In genomic region chr17:47785538-47786123, GRCh38 we compare ENCODE assay signal across 3 cellular contexts.
TF ChIP-seq lines count a peak whose summit lies in the region.

No MANE protein-coding gene starts in this region.

TF ChIP-seq in HepG2, 621 proteins besides CTCF, POLR2A, EP300 and RAD21 (continues in another document):
- no peak for TF ChIP-seq ZSCAN20 (CRISPR knock-in tag; IDR thresholded peaks at IDR 0.05; ENCODE audit: borderline replicate concordance)
- TF ChIP-seq ZNF607 (CRISPR knock-in tag; IDR thresholded peaks at IDR 0.05; ENCODE audit: borderline replicate concordance), result peak; percentile 54; the same call in 1 of the 2 replicates
- 0 out of 2 replicates have a peak, but pooled peaks have one; percentile 46 for TF ChIP-seq ZBTB21 (CRISPR knock-in tag; IDR thresholded peaks at IDR 0.05)
- TF ChIP-seq, protein P1, sequence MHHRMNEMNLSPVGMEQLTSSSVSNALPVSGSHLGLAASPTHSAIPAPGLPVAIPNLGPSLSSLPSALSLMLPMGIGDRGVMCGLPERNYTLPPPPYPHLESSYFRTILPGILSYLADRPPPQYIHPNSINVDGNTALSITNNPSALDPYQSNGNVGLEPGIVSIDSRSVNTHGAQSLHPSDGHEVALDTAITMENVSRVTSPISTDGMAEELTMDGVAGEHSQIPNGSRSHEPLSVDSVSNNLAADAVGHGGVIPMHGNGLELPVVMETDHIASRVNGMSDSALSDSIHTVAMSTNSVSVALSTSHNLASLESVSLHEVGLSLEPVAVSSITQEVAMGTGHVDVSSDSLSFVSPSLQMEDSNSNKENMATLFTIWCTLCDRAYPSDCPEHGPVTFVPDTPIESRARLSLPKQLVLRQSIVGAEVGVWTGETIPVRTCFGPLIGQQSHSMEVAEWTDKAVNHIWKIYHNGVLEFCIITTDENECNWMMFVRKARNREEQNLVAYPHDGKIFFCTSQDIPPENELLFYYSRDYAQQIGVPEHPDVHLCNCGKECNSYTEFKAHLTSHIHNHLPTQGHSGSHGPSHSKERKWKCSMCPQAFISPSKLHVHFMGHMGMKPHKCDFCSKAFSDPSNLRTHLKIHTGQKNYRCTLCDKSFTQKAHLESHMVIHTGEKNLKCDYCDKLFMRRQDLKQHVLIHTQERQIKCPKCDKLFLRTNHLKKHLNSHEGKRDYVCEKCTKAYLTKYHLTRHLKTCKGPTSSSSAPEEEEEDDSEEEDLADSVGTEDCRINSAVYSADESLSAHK (CRISPR knock-in tag; IDR thresholded peaks at IDR 0.05; ENCODE audit: borderline replicate concordance), result no peak
- TF ChIP-seq ZFP82 (CRISPR knock-in tag; IDR thresholded peaks at IDR 0.05; ENCODE audit: borderline replicate concordance), result no peak
- peak; percentile 68; the same call in 1 of the 2 replicates for TF ChIP-seq MXD3 (CRISPR knock-in tag; IDR thresholded peaks at IDR 0.05)
- TF ChIP-seq, protein P2, sequence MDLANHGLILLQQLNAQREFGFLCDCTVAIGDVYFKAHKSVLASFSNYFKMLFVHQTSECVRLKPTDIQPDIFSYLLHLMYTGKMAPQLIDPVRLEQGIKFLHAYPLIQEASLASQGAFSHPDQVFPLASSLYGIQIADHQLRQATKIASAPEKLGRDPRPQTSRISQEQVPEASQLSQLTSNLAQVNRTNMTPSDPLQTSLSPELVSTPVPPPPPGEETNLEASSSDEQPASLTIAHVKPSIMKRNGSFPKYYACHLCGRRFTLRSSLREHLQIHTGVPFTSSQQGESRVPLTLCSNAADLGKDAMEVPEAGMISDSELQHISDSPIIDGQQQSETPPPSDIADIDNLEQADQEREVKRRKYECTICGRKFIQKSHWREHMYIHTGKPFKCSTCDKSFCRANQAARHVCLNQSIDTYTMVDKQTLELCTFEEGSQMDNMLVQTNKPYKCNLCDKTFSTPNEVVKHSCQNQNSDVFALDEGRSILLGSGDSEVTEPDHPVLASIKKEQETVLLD (CRISPR knock-in tag; IDR thresholded peaks at IDR 0.05; ENCODE audit: low read depth), result 0 out of 2 replicates have a peak, but pooled peaks have one; percentile 18
- 0 out of 2 replicates have a peak, but pooled peaks have one; percentile 65 for TF ChIP-seq MYNN (CRISPR knock-in tag; IDR thresholded peaks at IDR 0.05; ENCODE audit: low read depth)
- peak; percentile 95 for TF ChIP-seq KLF11 (CRISPR knock-in tag; IDR thresholded peaks at IDR 0.05)
- TF ChIP-seq ZNF354B (CRISPR knock-in tag; IDR thresholded peaks at IDR 0.05), result no peak
- no peak for TF ChIP-seq MBNL3 (CRISPR knock-in tag; conservative IDR thresholded peaks at IDR 0.05)
- TF ChIP-seq, protein P3, sequence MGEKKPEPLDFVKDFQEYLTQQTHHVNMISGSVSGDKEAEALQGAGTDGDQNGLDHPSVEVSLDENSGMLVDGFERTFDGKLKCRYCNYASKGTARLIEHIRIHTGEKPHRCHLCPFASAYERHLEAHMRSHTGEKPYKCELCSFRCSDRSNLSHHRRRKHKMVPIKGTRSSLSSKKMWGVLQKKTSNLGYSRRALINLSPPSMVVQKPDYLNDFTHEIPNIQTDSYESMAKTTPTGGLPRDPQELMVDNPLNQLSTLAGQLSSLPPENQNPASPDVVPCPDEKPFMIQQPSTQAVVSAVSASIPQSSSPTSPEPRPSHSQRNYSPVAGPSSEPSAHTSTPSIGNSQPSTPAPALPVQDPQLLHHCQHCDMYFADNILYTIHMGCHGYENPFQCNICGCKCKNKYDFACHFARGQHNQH (CRISPR knock-in tag; IDR thresholded peaks at IDR 0.05), result peak; percentile 72; the same call in 1 of the 2 replicates

TF ChIP-seq in PFSK-1, 5 proteins besides CTCF, POLR2A, EP300 and RAD21:
- TF ChIP-seq REST (IDR thresholded peaks at IDR 0.05; ENCODE audit: insufficient read depth in 1 of 2, low read depth in 2 of 2, low read length in 2 of 2), result peak; percentile 94 to 100
- TF ChIP-seq TAF1 (IDR thresholded peaks at IDR 0.05; ENCODE audit: borderline replicate concordance, insufficient read depth, low read length), result no peak
- TF ChIP-seq POLR2AphosphoS5 (IDR thresholded peaks at IDR 0.05; ENCODE audit: low read depth, low read length), result no peak

TF ChIP-seq in GM12891, 5 proteins besides CTCF, POLR2A, EP300 and RAD21:
- no peak for TF ChIP-seq SPI1 (IDR thresholded peaks at IDR 0.05; ENCODE audit: low read depth, low read length)
- TF ChIP-seq POU2F2 (IDR thresholded peaks at IDR 0.05; ENCODE audit: low read depth, low read length), result no peak
- TF ChIP-seq POLR2AphosphoS5 (IDR thresholded peaks at IDR 0.05; ENCODE audit: low read depth, low read length), result no peak
- no peak for TF ChIP-seq PAX5 (IDR thresholded peaks at IDR 0.05; ENCODE audit: insufficient read depth, low read length, severe bottlenecking)
- no peak for TF ChIP-seq TAF1 (IDR thresholded peaks at IDR 0.05; ENCODE audit: low read depth, low read length)
TF ChIP-seq in GM12891: peak in this region for 0.
